Comparison of ENCODE assay signal across 1 cellular context in genomic region chr7:142866361-142867096, GRCh38.
TF ChIP-seq lines count a peak whose summit lies in the region.

No MANE protein-coding gene starts in this region.

TF ChIP-seq in H1, 55 proteins besides CTCF, POLR2A, EP300 and RAD21:
- TF ChIP-seq SP4 (IDR thresholded peaks at IDR 0.05; ENCODE audit: low read length): no peak
- TF ChIP-seq RXRA (IDR thresholded peaks at IDR 0.05; ENCODE audit: insufficient read depth, low read depth, low read length): 0 out of 2 replicates have a peak, but pooled peaks have one; percentile 33
- no peak for TF ChIP-seq ZNF274 (IDR thresholded peaks at IDR 0.05; ENCODE audit: borderline replicate concordance, extremely low read depth, low read length)
- TF ChIP-seq, protein P1, sequence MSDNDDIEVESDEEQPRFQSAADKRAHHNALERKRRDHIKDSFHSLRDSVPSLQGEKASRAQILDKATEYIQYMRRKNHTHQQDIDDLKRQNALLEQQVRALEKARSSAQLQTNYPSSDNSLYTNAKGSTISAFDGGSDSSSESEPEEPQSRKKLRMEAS (IDR thresholded peaks at IDR 0.05): 0 out of 2 replicates have a peak, but pooled peaks have one; percentile 22
- no peak for TF ChIP-seq CBX5 (IDR thresholded peaks at IDR 0.05; ENCODE audit: low read depth, low read length)
- TF ChIP-seq, protein P2, sequence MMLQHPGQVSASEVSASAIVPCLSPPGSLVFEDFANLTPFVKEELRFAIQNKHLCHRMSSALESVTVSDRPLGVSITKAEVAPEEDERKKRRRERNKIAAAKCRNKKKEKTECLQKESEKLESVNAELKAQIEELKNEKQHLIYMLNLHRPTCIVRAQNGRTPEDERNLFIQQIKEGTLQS (IDR thresholded peaks at IDR 0.05; ENCODE audit: insufficient read depth, low read depth, low read length): no peak
- TF ChIP-seq SRF (IDR thresholded peaks at IDR 0.05; ENCODE audit: low read depth, low read length): no peak
- TF ChIP-seq CREB1 (IDR thresholded peaks at IDR 0.05): 0 out of 2 replicates have a peak, but pooled peaks have one; percentile 29
- no peak for TF ChIP-seq POU5F1 (IDR thresholded peaks at IDR 0.05; ENCODE audit: low read depth, low read length)
TF ChIP-seq in H1: peak in this region for 3.
